Comparison of ENCODE assay signal across 1 cellular context in genomic region chr10:6511347-6511746, GRCh38.
TF ChIP-seq lines count a peak whose summit lies in the region.

No MANE protein-coding gene starts in this region.

TF ChIP-seq in HepG2, 621 proteins besides CTCF, POLR2A, EP300 and RAD21 (continued from another document):
- TF ChIP-seq ZNF512B (CRISPR knock-in tag; IDR thresholded peaks at IDR 0.05; ENCODE audit: borderline replicate concordance) (no peak), NAIF1 (CRISPR knock-in tag; IDR thresholded peaks at IDR 0.05; ENCODE audit: borderline replicate concordance) (no peak), ZNF124 (CRISPR knock-in tag; IDR thresholded peaks at IDR 0.05) (peak; percentile 90; the same call in 1 of the 2 replicates)
TF ChIP-seq in HepG2: peak in this region for 1.
